1 cellular context compared by ENCODE assay signal in the genomic region with DNA sequence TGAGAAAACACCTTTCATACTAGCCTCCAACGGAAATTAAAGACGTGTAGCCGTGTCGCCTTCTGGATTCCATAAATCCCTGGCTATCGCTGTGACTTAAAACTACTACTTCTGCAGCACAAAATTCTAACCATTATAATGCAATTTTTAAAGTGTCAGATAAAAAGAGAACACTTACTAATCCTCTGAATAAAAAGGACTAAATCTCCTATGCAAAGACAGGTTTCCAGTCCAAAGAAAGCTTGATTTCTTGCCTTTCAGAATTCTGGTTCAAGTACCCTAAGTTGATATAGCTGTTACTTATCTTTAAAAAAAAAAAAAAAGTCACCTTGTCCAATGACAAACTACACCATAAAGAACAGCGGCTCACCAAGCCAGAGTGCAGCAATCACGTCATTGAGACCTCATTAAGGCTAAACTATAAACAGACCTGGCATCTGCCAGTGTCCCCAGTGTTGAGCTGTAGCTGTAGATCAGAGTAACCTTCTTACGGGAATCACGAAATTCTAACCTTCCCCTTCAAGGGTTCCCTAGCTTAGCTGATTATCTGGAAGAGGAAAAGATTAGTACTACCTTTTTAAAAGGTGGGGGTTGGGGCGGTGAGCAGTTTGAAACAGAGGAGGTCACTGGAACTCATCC.
TF ChIP-seq lines count a peak whose summit lies in the region.

No MANE protein-coding gene starts in this region.

TF ChIP-seq in WTC11, 78 proteins besides CTCF, POLR2A, EP300 and RAD21 (continued from another document):
- TF ChIP-seq, protein P1, sequence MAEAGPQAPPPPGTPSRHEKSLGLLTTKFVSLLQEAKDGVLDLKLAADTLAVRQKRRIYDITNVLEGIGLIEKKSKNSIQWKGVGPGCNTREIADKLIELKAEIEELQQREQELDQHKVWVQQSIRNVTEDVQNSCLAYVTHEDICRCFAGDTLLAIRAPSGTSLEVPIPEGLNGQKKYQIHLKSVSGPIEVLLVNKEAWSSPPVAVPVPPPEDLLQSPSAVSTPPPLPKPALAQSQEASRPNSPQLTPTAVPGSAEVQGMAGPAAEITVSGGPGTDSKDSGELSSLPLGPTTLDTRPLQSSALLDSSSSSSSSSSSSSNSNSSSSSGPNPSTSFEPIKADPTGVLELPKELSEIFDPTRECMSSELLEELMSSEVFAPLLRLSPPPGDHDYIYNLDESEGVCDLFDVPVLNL (CRISPR knock-in tag; IDR thresholded peaks at IDR 0.05; ENCODE audit: borderline replicate concordance, low read depth), result no peak
- TF ChIP-seq, protein P2, sequence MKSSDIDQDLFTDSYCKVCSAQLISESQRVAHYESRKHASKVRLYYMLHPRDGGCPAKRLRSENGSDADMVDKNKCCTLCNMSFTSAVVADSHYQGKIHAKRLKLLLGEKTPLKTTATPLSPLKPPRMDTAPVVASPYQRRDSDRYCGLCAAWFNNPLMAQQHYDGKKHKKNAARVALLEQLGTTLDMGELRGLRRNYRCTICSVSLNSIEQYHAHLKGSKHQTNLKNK (CRISPR knock-in tag; IDR thresholded peaks at IDR 0.05), result no peak
- TF ChIP-seq ZNF317 (CRISPR knock-in tag; IDR thresholded peaks at IDR 0.05; ENCODE audit: borderline replicate concordance, low read depth) (no peak), FOXP1 (CRISPR knock-in tag; IDR thresholded peaks at IDR 0.05; ENCODE audit: borderline replicate concordance) (no peak)
- TF ChIP-seq, protein P3, sequence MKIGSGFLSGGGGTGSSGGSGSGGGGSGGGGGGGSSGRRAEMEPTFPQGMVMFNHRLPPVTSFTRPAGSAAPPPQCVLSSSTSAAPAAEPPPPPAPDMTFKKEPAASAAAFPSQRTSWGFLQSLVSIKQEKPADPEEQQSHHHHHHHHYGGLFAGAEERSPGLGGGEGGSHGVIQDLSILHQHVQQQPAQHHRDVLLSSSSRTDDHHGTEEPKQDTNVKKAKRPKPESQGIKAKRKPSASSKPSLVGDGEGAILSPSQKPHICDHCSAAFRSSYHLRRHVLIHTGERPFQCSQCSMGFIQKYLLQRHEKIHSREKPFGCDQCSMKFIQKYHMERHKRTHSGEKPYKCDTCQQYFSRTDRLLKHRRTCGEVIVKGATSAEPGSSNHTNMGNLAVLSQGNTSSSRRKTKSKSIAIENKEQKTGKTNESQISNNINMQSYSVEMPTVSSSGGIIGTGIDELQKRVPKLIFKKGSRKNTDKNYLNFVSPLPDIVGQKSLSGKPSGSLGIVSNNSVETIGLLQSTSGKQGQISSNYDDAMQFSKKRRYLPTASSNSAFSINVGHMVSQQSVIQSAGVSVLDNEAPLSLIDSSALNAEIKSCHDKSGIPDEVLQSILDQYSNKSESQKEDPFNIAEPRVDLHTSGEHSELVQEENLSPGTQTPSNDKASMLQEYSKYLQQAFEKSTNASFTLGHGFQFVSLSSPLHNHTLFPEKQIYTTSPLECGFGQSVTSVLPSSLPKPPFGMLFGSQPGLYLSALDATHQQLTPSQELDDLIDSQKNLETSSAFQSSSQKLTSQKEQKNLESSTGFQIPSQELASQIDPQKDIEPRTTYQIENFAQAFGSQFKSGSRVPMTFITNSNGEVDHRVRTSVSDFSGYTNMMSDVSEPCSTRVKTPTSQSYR (CRISPR knock-in tag; IDR thresholded peaks at IDR 0.05), result no peak
